Comparison of ENCODE assay signal across 13 cellular contexts in the genomic region with DNA sequence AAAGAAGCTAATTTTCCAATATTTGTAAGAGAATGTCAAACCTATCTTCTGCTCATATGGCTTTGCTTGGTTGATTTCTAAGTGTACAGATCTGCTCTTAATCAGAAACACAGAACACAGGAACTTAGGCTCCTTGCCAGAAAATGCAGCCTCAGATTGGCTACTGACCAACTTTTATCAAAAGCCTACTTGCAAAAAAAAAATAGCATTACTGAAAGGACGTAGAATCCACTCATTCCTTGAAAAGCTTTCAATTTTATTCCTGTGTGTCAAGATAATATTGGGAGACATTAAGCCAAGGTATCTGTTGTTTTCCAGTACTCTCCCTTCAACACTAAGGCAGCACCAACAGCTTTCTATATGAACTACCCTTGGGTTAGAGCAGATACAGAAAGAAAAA.
DNase-seq lines count a peak whose midpoint lies in the region; ATAC-seq and TF ChIP-seq lines count a peak whose summit lies in the region.
"Had no signal": no experiment of that assay in that cellular context is flagged by ENCODE, and none has a peak within 500 bp of the region (broad histone marks: within the 10 kb centered on the region; RNA-seq: fewer than 3 reads in every experiment).

No MANE protein-coding gene starts in this region.

- H3K4me3 Mint-ChIP-seq in CD14-positive monocyte = no peak overlapping the region

- peaks cover 2% of the 10 kb centered on the region; the same call in 1 of the 2 replicates for H3K4me1 ChIP-seq in BE2C
- H3K4me1 ChIP-seq: Caco-2 had no signal

- H3K27me3 Mint-ChIP-seq in CD14-positive monocyte (ENCODE audit: low read depth in 3 of 3) = no peaks in the 10 kb centered on the region

- no peak overlapping the region for H3K4me3 ChIP-seq in BE2C (ENCODE audit: low read depth, low read length)
- no peak overlapping the region for H3K4me3 ChIP-seq in brain microvascular endothelial cell (ENCODE audit: low read depth, low read length)
- H3K4me3 ChIP-seq: MG63 had no signal

- peaks cover 0 to 4% (median 3%) of the 10 kb centered on the region in 7 donors for H3K9me3 Mint-ChIP-seq in CD14-positive monocyte

- peaks cover 14% of the 10 kb centered on the region for H3K4me1 Mint-ChIP-seq in CD14-positive monocyte

- H3K36me3 ChIP-seq in BE2C = no peaks in the 10 kb centered on the region
- no peaks in the 10 kb centered on the region for H3K36me3 ChIP-seq in brain microvascular endothelial cell (replicated peaks)
- H3K36me3 ChIP-seq: MG63, WERI-Rb-1 had no signal

- DNase-seq in BE2C = peak; percentile 47
- DNase-seq in NCI-H1694 (lab: John Stamatoyannopoulos, UW) = peak; percentile 11
- DNase-seq in brain microvascular endothelial cell = peak; percentile 85
- DNase-seq in left kidney (ENCODE audit: low read depth, low spot score) = peak; percentile 31
- DNase-seq in NOMO-1 treated with DMSO at 0.1 percent for 48 hours (lab: John Stamatoyannopoulos, UW; ENCODE audit: unreplicated experiment) = no peak
- no peak for DNase-seq in CD14-positive monocyte (ENCODE audit: low spot score)
- DNase-seq: activated effector memory CD4-positive, alpha-beta T cell treated with anti-CD3 and anti-CD28 coated beads, Interleukin-2, amount 50 U/mL, for 16 hours; Caco-2; left colon; MG63; WERI-Rb-1 had no signal

- ATAC-seq in HG03571 (IDR thresholded peaks at IDR 0.05; ENCODE audit: unreplicated experiment) (no peak), GM19328 (IDR thresholded peaks at IDR 0.05; ENCODE audit: unreplicated experiment) (no peak)
- ATAC-seq: left colon had no signal

- no peak overlapping the region for H3K27ac ChIP-seq in brain microvascular endothelial cell
- H3K27ac ChIP-seq: WERI-Rb-1 had no signal

- TF ChIP-seq CTCF in BE2C (IDR thresholded peaks at IDR 0.05; ENCODE audit: low read depth, low read length) = no peak
- TF ChIP-seq CTCF in brain microvascular endothelial cell (IDR thresholded peaks at IDR 0.05; ENCODE audit: low read depth, low read length, missing control alignments) = no peak
- no peak for TF ChIP-seq CTCF in CD14-positive monocyte (IDR thresholded peaks at IDR 0.05)

- no peaks in the 10 kb centered on the region for H3K27me3 ChIP-seq in BE2C
- no peaks in the 10 kb centered on the region for H3K27me3 ChIP-seq in brain microvascular endothelial cell (replicated peaks)
- H3K27me3 ChIP-seq: MG63 had no signal

- H3K27ac Mint-ChIP-seq in CD14-positive monocyte = no peak overlapping the region

- H3K9me3 ChIP-seq in BE2C = no peaks in the 10 kb centered on the region
- H3K9me3 ChIP-seq: Caco-2, MG63 had no signal

- intact Hi-C loops in CD14-positive monocyte (cut with micrococcal nuclease) = no loop called here

- no peaks in the 10 kb centered on the region for H3K36me3 Mint-ChIP-seq in CD14-positive monocyte

- in situ Hi-C loops in brain microvascular endothelial cell (cut with HindIII; ENCODE audit: low pct_ligation_motif_present, low sequenced_read_pairs) = no loop called here

Comparison
In these comparisons a context has a peak if more than half of its experiments do, and no peak if none do; other contexts are left out.
1. DNase-seq: peak in BE2C (single experiment), NCI-H1694 (single experiment), brain microvascular endothelial cell (single experiment) and left kidney (single experiment); none in NOMO-1 treated with DMSO at 0.1 percent for 48 hours (single experiment) and CD14-positive monocyte (single experiment).